ENCODE assay signal across 23 cellular contexts in the genomic region with DNA sequence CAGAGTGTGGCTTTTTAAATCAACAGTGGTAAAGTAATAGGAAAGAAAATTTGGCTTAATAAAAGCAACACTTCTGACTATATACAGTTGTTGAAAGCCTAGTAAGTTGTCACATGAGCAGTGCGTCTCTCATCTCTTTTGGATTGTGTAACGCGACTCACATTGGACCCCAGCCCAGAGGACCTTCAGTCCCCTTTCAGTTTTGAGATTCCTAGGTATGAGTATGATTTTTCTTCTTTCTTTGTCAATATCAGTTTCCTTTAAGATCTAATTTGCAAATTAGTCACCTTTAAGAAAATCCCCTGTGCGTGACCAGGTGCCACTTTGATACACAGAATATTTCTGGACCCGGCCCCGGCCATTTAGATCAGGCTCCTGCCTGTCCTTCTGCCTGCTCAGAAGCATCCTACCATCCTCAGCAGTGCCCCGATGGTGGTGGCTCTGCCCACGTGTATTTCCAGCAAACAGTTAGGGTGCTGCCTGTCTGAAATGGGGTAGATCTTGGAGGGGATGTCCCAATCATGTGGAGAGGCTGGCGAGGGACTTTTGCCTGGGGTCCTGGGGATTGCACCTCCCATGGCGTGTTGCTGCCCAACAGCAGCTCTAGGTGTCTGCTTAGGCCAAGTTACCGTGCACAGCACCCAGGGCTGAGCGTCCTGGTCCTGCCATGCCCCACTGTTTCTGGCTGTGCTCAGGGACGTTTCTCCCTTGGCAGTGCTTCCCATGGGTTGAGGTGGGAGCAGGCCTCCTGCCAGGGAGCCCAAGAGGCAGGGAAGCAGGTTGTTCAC. TPM values are rescaled to one million over a fixed set of nuclear protein-coding genes. Genes with fewer than 3 reads are reported as not detected.
DNase-seq lines count a peak whose midpoint lies in the region; ATAC-seq and TF ChIP-seq lines count a peak whose summit lies in the region.
"Had no signal": no experiment of that assay in that cellular context is flagged by ENCODE, and none has a peak within 500 bp of the region (broad histone marks: within the 10 kb centered on the region; RNA-seq: fewer than 3 reads in every experiment).

No MANE protein-coding gene starts in this region.

- H3K4me1 Mint-ChIP-seq in activated T-cell treated with anti-CD3 and anti-CD28 coated beads, Interleukin-2, amount 50 U/mL, for 24 hours (ENCODE audit: low read depth), result peaks cover 67% of the 10 kb centered on the region
- peaks cover 24% of the 10 kb centered on the region for H3K4me1 Mint-ChIP-seq in stimulated activated naive CD8-positive, alpha-beta T cell treated with anti-CD3 and anti-CD28 coated beads, Interleukin-15, Interleukin-2, amounts not matched to agents 100 ng/mL and 50 ng/mL, for 24 hours (ENCODE audit: low read depth)
- peaks cover 9 to 25% (median 12%) of the 10 kb centered on the region in 4 donors for H3K4me1 Mint-ChIP-seq in naive thymus-derived CD8-positive, alpha-beta T cell
- H3K4me1 Mint-ChIP-seq in activated CD4-positive, alpha-beta T cell treated with anti-CD3 and anti-CD28 coated beads, Interleukin-2, amount 10 ng/mL, durations not matched to agents 24 days and 14 days, result peaks cover 36% of the 10 kb centered on the region

- CTCF ChIA-PET in RWPE1 (lab: Yijun Ruan, JAX), result no interaction called here

- ATAC-seq in GM19023 (IDR thresholded peaks at IDR 0.05; ENCODE audit: unreplicated experiment), result no peak
- ATAC-seq in naive thymus-derived CD8-positive, alpha-beta T cell, result no peak
- ATAC-seq: CD8-positive, alpha-beta T cell; T-cell had no signal

- H3K27ac Mint-ChIP-seq in activated T-cell treated with anti-CD3 and anti-CD28 coated beads, Interleukin-2, amount 50 U/mL, for 24 hours, result peak overlapping the region; percentile 71
- peak overlapping the region; percentile 36 for H3K27ac Mint-ChIP-seq in stimulated activated naive CD8-positive, alpha-beta T cell treated with anti-CD3 and anti-CD28 coated beads, Interleukin-15, Interleukin-2, amounts not matched to agents 100 ng/mL and 50 ng/mL, for 24 hours
- no peak overlapping the region for H3K27ac Mint-ChIP-seq in naive thymus-derived CD8-positive, alpha-beta T cell
- no peak overlapping the region for H3K27ac Mint-ChIP-seq in activated CD4-positive, alpha-beta T cell treated with anti-CD3 and anti-CD28 coated beads, Interleukin-2, amount 10 ng/mL, durations not matched to agents 24 days and 14 days
- H3K27ac Mint-ChIP-seq: activated naive CD8-positive, alpha-beta T cell treated with anti-CD3 and anti-CD28 coated beads, Interleukin-2, amount 10 ng/mL, durations not matched to agents 7 days and 5 days; CD8-positive, alpha-beta T cell had no signal

- peaks cover 22% of the 10 kb centered on the region for H3K36me3 ChIP-seq in left ventricle myocardium inferior

- H3K4me3 ChIP-seq in left ventricle myocardium inferior, result no peak overlapping the region
- H3K4me3 ChIP-seq: spleen had no signal

- peaks cover 81% of the 10 kb centered on the region for H3K36me3 Mint-ChIP-seq in activated T-cell treated with anti-CD3 and anti-CD28 coated beads, Interleukin-2, amount 50 U/mL, for 24 hours (ENCODE audit: low read depth)
- H3K36me3 Mint-ChIP-seq in stimulated activated naive CD8-positive, alpha-beta T cell treated with anti-CD3 and anti-CD28 coated beads, Interleukin-15, Interleukin-2, amounts not matched to agents 100 ng/mL and 50 ng/mL, for 24 hours (ENCODE audit: low read depth), result peaks cover 40% of the 10 kb centered on the region
- peaks cover 0 to 56% (median 5%) of the 10 kb centered on the region in 3 donors for H3K36me3 Mint-ChIP-seq in naive thymus-derived CD8-positive, alpha-beta T cell
- peaks cover 55% of the 10 kb centered on the region for H3K36me3 Mint-ChIP-seq in activated CD4-positive, alpha-beta T cell treated with anti-CD3 and anti-CD28 coated beads, Interleukin-2, amount 10 ng/mL, durations not matched to agents 24 days and 14 days (ENCODE audit: low read depth)

- H3K4me3 Mint-ChIP-seq in activated T-cell treated with anti-CD3 and anti-CD28 coated beads, Interleukin-2, amount 50 U/mL, for 24 hours, result no peak overlapping the region
- H3K4me3 Mint-ChIP-seq in stimulated activated naive CD8-positive, alpha-beta T cell treated with anti-CD3 and anti-CD28 coated beads, Interleukin-15, Interleukin-2, amounts not matched to agents 100 ng/mL and 50 ng/mL, for 24 hours, result no peak overlapping the region
- H3K4me3 Mint-ChIP-seq in naive thymus-derived CD8-positive, alpha-beta T cell, result no peak overlapping the region
- no peak overlapping the region for H3K4me3 Mint-ChIP-seq in activated CD4-positive, alpha-beta T cell treated with anti-CD3 and anti-CD28 coated beads, Interleukin-2, amount 10 ng/mL, durations not matched to agents 24 days and 14 days
- H3K4me3 Mint-ChIP-seq: activated naive CD8-positive, alpha-beta T cell treated with anti-CD3 and anti-CD28 coated beads, Interleukin-2, amount 10 ng/mL, durations not matched to agents 7 days and 5 days; CD8-positive, alpha-beta T cell; T-cell had no signal

- peaks cover 78% of the 10 kb centered on the region for H3K4me1 ChIP-seq in left ventricle myocardium inferior
- H3K4me1 ChIP-seq: parathyroid adenoma had no signal

- no peak for TF ChIP-seq CTCF in RWPE1 (conservative IDR thresholded peaks at IDR 0.05; ENCODE audit: low read depth)
- no peak for TF ChIP-seq CTCF in left ventricle myocardium inferior (IDR thresholded peaks at IDR 0.05; ENCODE audit: borderline replicate concordance)

- H3K27me3 ChIP-seq in left ventricle myocardium inferior (ENCODE audit: low read depth), result no peaks in the 10 kb centered on the region
- H3K27me3 ChIP-seq: spleen had no signal

- no peaks in the 10 kb centered on the region for H3K27me3 Mint-ChIP-seq in activated T-cell treated with anti-CD3 and anti-CD28 coated beads, Interleukin-2, amount 50 U/mL, for 24 hours
- no peaks in the 10 kb centered on the region for H3K27me3 Mint-ChIP-seq in stimulated activated naive CD8-positive, alpha-beta T cell treated with anti-CD3 and anti-CD28 coated beads, Interleukin-15, Interleukin-2, amounts not matched to agents 100 ng/mL and 50 ng/mL, for 24 hours
- H3K27me3 Mint-ChIP-seq in naive thymus-derived CD8-positive, alpha-beta T cell, result no peaks in the 10 kb centered on the region
- no peaks in the 10 kb centered on the region for H3K27me3 Mint-ChIP-seq in activated CD4-positive, alpha-beta T cell treated with anti-CD3 and anti-CD28 coated beads, Interleukin-2, amount 10 ng/mL, durations not matched to agents 24 days and 14 days
- H3K27me3 Mint-ChIP-seq: activated naive CD8-positive, alpha-beta T cell treated with anti-CD3 and anti-CD28 coated beads, Interleukin-2, amount 10 ng/mL, durations not matched to agents 7 days and 5 days; T-cell had no signal

- DNase-seq in activated T-cell treated with anti-CD3 and anti-CD28 coated beads, Interleukin-2, amount 50 U/mL, for 24 hours, result no peak
- no peak for DNase-seq in activated T-cell treated with anti-CD3 and anti-CD28 coated beads, Interleukin-2, amount 50 U/mL, for 48 hours
- DNase-seq in RWPE1 (ENCODE audit: low spot score) (no peak), left ventricle myocardium inferior (no peak)
- DNase-seq in naive thymus-derived CD8-positive, alpha-beta T cell, result no peak
- DNase-seq in activated CD4-positive, alpha-beta T cell treated with anti-CD3 and anti-CD28 coated beads, Interleukin-2, amount 10 ng/mL, durations not matched to agents 24 days and 14 days, result no peak
- DNase-seq: ACHN; activated naive CD8-positive, alpha-beta T cell treated with anti-CD3 and anti-CD28 coated beads, Interleukin-2, amount 10 ng/mL, durations not matched to agents 7 days and 5 days; CD8-positive, alpha-beta T cell; DMS79 treated with DMSO at 0.1 percent for 48 hours; NCI-H146; NCI-H2227 treated with DMSO at 0.1 percent for 48 hours; spleen; stimulated activated naive CD4-positive, alpha-beta T cell; T-cell had no signal

- POLR2A ChIA-PET in RWPE1 (lab: Yijun Ruan, JAX; ENCODE audit: low non-redundant PET), result no interaction called here
- POLR2A ChIA-PET in naive thymus-derived CD8-positive, alpha-beta T cell (lab: Charles Lee), result no interaction called here

- H3K27ac ChIP-seq in RWPE1 (peak overlapping the region; percentile 9; the same call in 1 of the 2 replicates), left ventricle myocardium inferior (replicated peaks) (peak overlapping the region; percentile 47)
- H3K27ac ChIP-seq: parathyroid adenoma, spleen had no signal

- H3K9me3 Mint-ChIP-seq in activated T-cell treated with anti-CD3 and anti-CD28 coated beads, Interleukin-2, amount 50 U/mL, for 24 hours, result no peaks in the 10 kb centered on the region
- no peaks in the 10 kb centered on the region for H3K9me3 Mint-ChIP-seq in stimulated activated naive CD8-positive, alpha-beta T cell treated with anti-CD3 and anti-CD28 coated beads, Interleukin-15, Interleukin-2, amounts not matched to agents 100 ng/mL and 50 ng/mL, for 24 hours
- H3K9me3 Mint-ChIP-seq in naive thymus-derived CD8-positive, alpha-beta T cell, result no peaks in the 10 kb centered on the region
- H3K9me3 Mint-ChIP-seq in activated CD4-positive, alpha-beta T cell treated with anti-CD3 and anti-CD28 coated beads, Interleukin-2, amount 10 ng/mL, durations not matched to agents 24 days and 14 days, result no peaks in the 10 kb centered on the region
- H3K9me3 Mint-ChIP-seq: activated naive CD8-positive, alpha-beta T cell treated with anti-CD3 and anti-CD28 coated beads, Interleukin-2, amount 10 ng/mL, durations not matched to agents 7 days and 5 days; CD8-positive, alpha-beta T cell; T-cell had no signal

- no peaks in the 10 kb centered on the region for H3K9me3 ChIP-seq in left ventricle myocardium inferior (replicated peaks)
- H3K9me3 ChIP-seq: spleen had no signal

- intact Hi-C loops in left ventricle myocardium inferior (cut with micrococcal nuclease), result no loop called here
- intact Hi-C loops in activated CD4-positive, alpha-beta T cell treated with anti-CD3 and anti-CD28 coated beads, Interleukin-2, amount 10 ng/mL, durations not matched to agents 24 days and 14 days (cut with micrococcal nuclease), result no loop called here

RNA-seq across cellular contexts. Expression of a gene that starts 21.1 kb away (rescaled TPM):
- 45.9 TPM for total RNA-seq in left ventricle myocardium inferior
- total RNA-seq in naive thymus-derived CD8-positive, alpha-beta T cell, result 10 to 100 TPM; 25.0 to 25.6 TPM
- polyA plus RNA-seq in naive thymus-derived CD8-positive, alpha-beta T cell, result 10 to 100 TPM; 40.0 to 46.6 (median 40.8) TPM
- 28.6 and 30.9 TPM in 2 replicates for total RNA-seq in activated CD4-positive, alpha-beta T cell treated with anti-CD3 and anti-CD28 coated beads, Interleukin-2, amount 10 ng/mL, durations not matched to agents 24 days and 14 days

RNA-seq across cellular contexts. Expression of a gene that starts 21.3 kb away (rescaled TPM):
- 7.0 TPM for total RNA-seq in left ventricle myocardium inferior
- 10 to 100 TPM; 31.8 to 37.9 TPM for total RNA-seq in naive thymus-derived CD8-positive, alpha-beta T cell
- polyA plus RNA-seq in naive thymus-derived CD8-positive, alpha-beta T cell, result 10 to 100 TPM; 27.1 to 33.0 (median 31.9) TPM
- total RNA-seq in activated CD4-positive, alpha-beta T cell treated with anti-CD3 and anti-CD28 coated beads, Interleukin-2, amount 10 ng/mL, durations not matched to agents 24 days and 14 days, result 34.8 and 35.1 TPM in 2 replicates

RNA-seq across cellular contexts. Expression of a gene that starts 59.1 kb away (rescaled TPM):
- total RNA-seq in left ventricle myocardium inferior, result not detected
- total RNA-seq in naive thymus-derived CD8-positive, alpha-beta T cell, result not detected
- polyA plus RNA-seq in naive thymus-derived CD8-positive, alpha-beta T cell, result not detected
- not detected in 2 replicates for total RNA-seq in activated CD4-positive, alpha-beta T cell treated with anti-CD3 and anti-CD28 coated beads, Interleukin-2, amount 10 ng/mL, durations not matched to agents 24 days and 14 days
- total RNA-seq: activated naive CD8-positive, alpha-beta T cell treated with anti-CD3 and anti-CD28 coated beads, Interleukin-2, amount 10 ng/mL, durations not matched to agents 7 days and 5 days; CD8-positive, alpha-beta T cell; H4; HT1080; liver; myocyte; spleen; T-cell; urinary bladder had no signal
- polyA plus RNA-seq: liver, spleen, urinary bladder had no signal

Comparison
In these comparisons a context has a peak if more than half of its experiments do, and no peak if none do; other contexts are left out.
1. H3K27ac Mint-ChIP-seq: peak in activated T-cell treated with anti-CD3 and anti-CD28 coated beads, Interleukin-2, amount 50 U/mL, for 24 hours (single experiment) and stimulated activated naive CD8-positive, alpha-beta T cell treated with anti-CD3 and anti-CD28 coated beads, Interleukin-15, Interleukin-2, amounts not matched to agents 100 ng/mL and 50 ng/mL, for 24 hours (single experiment); none in naive thymus-derived CD8-positive, alpha-beta T cell (0 of 10) and activated CD4-positive, alpha-beta T cell treated with anti-CD3 and anti-CD28 coated beads, Interleukin-2, amount 10 ng/mL, durations not matched to agents 24 days and 14 days (single experiment).